In genomic region chr2:179123272-179123662, GRCh38 we compare ENCODE assay signal across 1 cellular context.
TF ChIP-seq lines count a peak whose summit lies in the region.

No MANE protein-coding gene starts in this region.

TF ChIP-seq in GM23338, 12 proteins besides CTCF, POLR2A, EP300 and RAD21 (continued from another document):
- TF ChIP-seq ZNF462 (CRISPR knock-in tag; IDR thresholded peaks at IDR 0.05) (no peak), NANOG (IDR thresholded peaks at IDR 0.05; ENCODE audit: borderline replicate concordance) (no peak), ZNF114 (CRISPR knock-in tag; IDR thresholded peaks at IDR 0.05) (no peak)
